Comparison of ENCODE assay signal across 10 cellular contexts in the genomic region with DNA sequence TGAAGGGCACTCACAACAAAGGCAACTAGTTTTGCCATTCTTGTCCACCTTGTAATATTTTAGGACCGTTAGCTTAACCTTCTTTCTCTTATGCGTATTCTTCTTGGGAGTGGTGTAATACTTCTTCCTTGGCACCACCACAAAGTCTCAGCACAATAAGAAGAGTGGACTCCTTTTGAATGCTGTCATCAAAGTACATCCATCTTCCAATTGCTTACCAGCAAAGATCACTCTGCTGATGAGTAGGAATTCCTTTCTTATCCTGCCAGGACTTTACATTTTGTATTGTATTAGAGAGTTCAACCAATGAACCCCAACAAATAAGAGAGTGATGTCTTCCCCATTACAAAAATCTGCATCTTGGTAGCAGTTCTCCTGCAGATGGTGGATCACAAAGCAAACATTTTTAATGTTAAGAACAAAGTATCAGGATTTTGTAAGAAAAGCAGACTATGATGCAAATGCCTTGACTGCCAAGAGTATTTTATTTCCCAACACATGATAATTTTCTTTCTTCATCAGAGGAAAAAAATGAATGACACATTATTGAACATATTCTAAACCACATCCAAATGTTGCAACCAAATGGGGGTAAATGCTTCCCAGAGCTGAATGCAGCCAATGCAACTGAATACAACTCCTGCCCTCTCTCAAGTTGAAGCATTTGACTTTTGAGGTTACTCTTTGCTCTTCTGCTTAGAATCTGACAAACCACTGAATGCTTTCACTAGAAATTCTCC. TPM values are rescaled to one million over a fixed set of nuclear protein-coding genes. Genes with fewer than 3 reads are reported as not detected.
DNase-seq lines count a peak whose midpoint lies in the region; TF ChIP-seq lines count a peak whose summit lies in the region.
"Had no signal": no experiment of that assay in that cellular context is flagged by ENCODE, and none has a peak within 500 bp of the region (broad histone marks: within the 10 kb centered on the region; RNA-seq: fewer than 3 reads in every experiment).

No MANE protein-coding gene starts in this region.

- H3K27ac ChIP-seq in hepatocyte: peak overlapping the region; percentile 12
- peak overlapping the region in 3 of 4 donors; percentile 21 to 88 (median 78) for H3K27ac ChIP-seq in tibial nerve

- no peaks in the 10 kb centered on the region for H3K27me3 ChIP-seq in hepatocyte
- no peaks in the 10 kb centered on the region for H3K27me3 ChIP-seq in tibial nerve

- in situ Hi-C loops in astrocyte of the cerebellum (cut with HindIII; ENCODE audit: low sequenced_read_pairs): no loop called here

- H4K20me1 ChIP-seq in hepatocyte (ENCODE audit: insufficient read depth, poor library complexity, severe bottlenecking): no peaks in the 10 kb centered on the region

- no peaks in the 10 kb centered on the region for H3K79me2 ChIP-seq in hepatocyte

- peak in 1 of 2 donors; percentile 9 for TF ChIP-seq POLR2A in tibial nerve (IDR thresholded peaks at IDR 0.05)
- TF ChIP-seq POLR2A in erythroblast (IDR thresholded peaks at IDR 0.05; ENCODE audit: low read length): no peak

- no peaks in the 10 kb centered on the region for H3K36me3 ChIP-seq in hepatocyte (replicated peaks; ENCODE audit: insufficient read depth, low read depth)
- H3K36me3 ChIP-seq in tibial nerve: no peaks in the 10 kb centered on the region

- TF ChIP-seq EP300 in tibial nerve (IDR thresholded peaks at IDR 0.05): peak; percentile 26 to 87

- H3K9me2 ChIP-seq in hepatocyte (replicated peaks; ENCODE audit: insufficient read depth): no peaks in the 10 kb centered on the region

- no peak overlapping the region for H2AFZ ChIP-seq in hepatocyte

- TF ChIP-seq CTCF in astrocyte of the cerebellum (IDR thresholded peaks at IDR 0.05; ENCODE audit: low read depth, low read length, missing control alignments): no peak
- no peak for TF ChIP-seq CTCF in hepatocyte (IDR thresholded peaks at IDR 0.05; ENCODE audit: poor library complexity)
- no peak for TF ChIP-seq CTCF in tibial nerve (IDR thresholded peaks at IDR 0.05)

- whole genome bisulfite sequencing in hepatocyte (ENCODE audit: low lambda C conversion rate, missing lambda C conversion rate): 80% methylated on average over 2 of the region's 2 CpGs
- WGBS in tibial nerve, 2 donors: 79% methylated on average over 2 of the region's 2 CpGs

- H3K4me3 ChIP-seq in astrocyte of the cerebellum (ENCODE audit: low read depth, low read length) (no peak overlapping the region), hepatocyte (no peak overlapping the region), tibial nerve (no peak overlapping the region)

- no peak overlapping the region for H3K4me2 ChIP-seq in hepatocyte

- DNase-seq in LHCN-M2 (ENCODE audit: low read depth): peak; percentile 95
- DNase-seq in astrocyte of the cerebellum (ENCODE audit: low read depth): peak; percentile 67
- DNase-seq in hepatocyte (ENCODE audit: low spot score): no peak
- DNase-seq in tibial nerve (ENCODE audit: low spot score in 2 of 2): peak in 1 of 2 donors; percentile 49
- DNase-seq in erythroblast (lab: John Stamatoyannopoulos, UW): no peak
- no peak for DNase-seq in DMS153 (lab: John Stamatoyannopoulos, UW)
- no peak for DNase-seq in NCI-H1694 treated with DMSO at 0.1 percent for 48 hours (lab: John Stamatoyannopoulos, UW)
- DNase-seq in T1000 (lab: John Stamatoyannopoulos, UW): no peak
- DNase-seq: NCI-H526; stimulated activated naive B cell treated with anti-CD40 and anti-IgM and Interleukin-4, amounts not matched to agents 10 μg/mL and 1 μg/mL and 100 μg/mL, for 72 hours had no signal

- no peaks in the 10 kb centered on the region for H3K9me3 ChIP-seq in hepatocyte (ENCODE audit: low read depth)
- H3K9me3 ChIP-seq in tibial nerve: no peaks in the 10 kb centered on the region

- no peaks in the 10 kb centered on the region for H3K4me1 ChIP-seq in hepatocyte (ENCODE audit: insufficient read depth)
- peaks cover 0 to 14% (median 5%) of the 10 kb centered on the region in 4 donors for H3K4me1 ChIP-seq in tibial nerve

RNA-seq across cellular contexts. Expression of gene ARNT, which starts 5.1 kb away (rescaled TPM):
- total RNA-seq in LHCN-M2 (2014; rRNA removed): 25.6 and 34.7 TPM in 2 replicates
- polyA plus RNA-seq in LHCN-M2 (2012): 28.5 TPM
- 32.9 and 42.1 TPM in 2 replicates for total RNA-seq in hepatocyte
- 26.9 and 35.6 TPM in 2 replicates for polyA plus RNA-seq in hepatocyte
- 10 to 100 TPM; 56.6 to 67.4 (median 58.6) TPM for total RNA-seq in tibial nerve

RNA-seq across cellular contexts. Expression of gene CTXND2, which starts 5.4 kb away (rescaled TPM):
- not detected in 2 replicates for total RNA-seq in LHCN-M2 (2014; rRNA removed)
- not detected for polyA plus RNA-seq in LHCN-M2 (2012)
- total RNA-seq in hepatocyte: not detected in 2 replicates
- 0.16 TPM in 1 of 2 replicates, not detected in the other for polyA plus RNA-seq in hepatocyte
- not detected for total RNA-seq in tibial nerve

RNA-seq across cellular contexts. Expression of gene SETDB1, which starts 44.7 kb away (rescaled TPM):
- total RNA-seq in LHCN-M2 (2014; rRNA removed) (18.1 and 25.6 TPM in 2 replicates), hepatocyte (33.7 and 41.4 TPM in 2 replicates), tibial nerve (10 to 100 TPM; 30.6 to 42.9 (median 35.3) TPM)
- polyA plus RNA-seq in LHCN-M2 (2012): 16.9 TPM
- 10.7 and 12.9 TPM in 2 replicates for polyA plus RNA-seq in hepatocyte

Comparison
In these comparisons a context has a peak if more than half of its experiments do, and no peak if none do; other contexts are left out.
1. DNase-seq: peak in LHCN-M2 (single experiment) and astrocyte of the cerebellum (single experiment); none in hepatocyte (single experiment), erythroblast (0 of 2), DMS153 (single experiment), NCI-H1694 treated with DMSO at 0.1 percent for 48 hours (single experiment) and T1000 (single experiment).